13 cellular contexts compared by ENCODE assay signal in genomic region chr2:101551489-101551888, GRCh38.
"Had no signal": no experiment of that assay in that cellular context is flagged by ENCODE, and none has a peak within 500 bp of the region (broad histone marks: within the 10 kb centered on the region; RNA-seq: fewer than 3 reads in every experiment).

No MANE protein-coding gene starts in this region.

- H3K4me1 ChIP-seq: right atrium auricular region, transverse colon had no signal

- H3K9me3 Mint-ChIP-seq: activated B cell treated with CpG ODN at 0.5 μM for 24 hours; effector memory CD8-positive, alpha-beta T cell; T-cell had no signal

- ATAC-seq: effector memory CD8-positive, alpha-beta T cell had no signal

- H3K9me3 ChIP-seq: right atrium auricular region, transverse colon had no signal

- H3K4me1 Mint-ChIP-seq: activated B cell treated with CpG ODN at 0.5 μM for 24 hours had no signal

- H3K4me3 ChIP-seq: coronary artery, right atrium auricular region, skin epidermis, transverse colon had no signal

- H3K4me3 Mint-ChIP-seq: activated B cell treated with CpG ODN at 0.5 μM for 24 hours; effector memory CD8-positive, alpha-beta T cell had no signal

- DNase-seq: activated B cell treated with CpG ODN at 0.5 μM for 24 hours; activated effector memory CD4-positive, alpha-beta T cell treated with anti-CD3 and anti-CD28 coated beads, Interleukin-2, amount 50 U/mL, for 16 hours; activated T-cell treated with anti-CD3 and anti-CD28 coated beads for 4 hours; caudate nucleus; effector memory CD8-positive, alpha-beta T cell; erythroblast; hippocampal formation; kidney glomerular epithelial cell; T-cell; transverse colon had no signal

- H3K36me3 Mint-ChIP-seq: T-cell had no signal

- H3K27me3 Mint-ChIP-seq: activated B cell treated with CpG ODN at 0.5 μM for 24 hours, T-cell had no signal

- H3K27me3 ChIP-seq: right atrium auricular region, transverse colon had no signal

- H3K27ac ChIP-seq: coronary artery, right atrium auricular region, skin epidermis, transverse colon had no signal

- H3K36me3 ChIP-seq: right atrium auricular region, transverse colon had no signal

- H3K27ac Mint-ChIP-seq: activated B cell treated with CpG ODN at 0.5 μM for 24 hours; effector memory CD8-positive, alpha-beta T cell had no signal
